Comparison of ENCODE assay signal across 19 cellular contexts in the genomic region with DNA sequence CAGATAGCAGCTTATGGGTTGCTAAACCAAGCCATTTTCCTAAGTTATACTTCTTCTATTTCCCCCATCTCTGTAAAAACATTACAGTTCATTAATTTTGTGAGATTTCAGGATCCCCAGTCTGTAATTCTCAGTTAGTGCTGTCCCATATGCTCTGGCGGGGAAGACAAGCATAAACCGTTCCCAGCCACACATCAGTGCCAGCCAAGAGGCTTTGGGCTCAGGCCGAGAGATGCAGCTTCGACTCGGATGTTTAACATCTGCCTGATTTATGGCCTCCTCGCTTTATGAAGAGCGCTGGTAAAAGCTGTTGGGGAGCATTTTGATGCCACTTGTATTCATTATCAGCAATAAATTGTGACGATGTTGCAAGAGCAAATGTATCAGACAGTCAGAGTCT.
A peak's percentile ranks its signal among the peaks of the same experiment; 100 is the strongest.
DNase-seq lines count a peak whose midpoint lies in the region; ATAC-seq lines count a peak whose summit lies in the region.
"Had no signal": no experiment of that assay in that cellular context is flagged by ENCODE, and none has a peak within 500 bp of the region (broad histone marks: within the 10 kb centered on the region; RNA-seq: fewer than 3 reads in every experiment).

No MANE protein-coding gene starts in this region.

- H3K9me3 Mint-ChIP-seq in activated CD4-positive, alpha-beta T cell treated with anti-CD3 and anti-CD28 coated beads, Interleukin-2, amount 10 ng/mL, durations not matched to agents 24 days and 14 days: no peaks in the 10 kb centered on the region

- no peak overlapping the region for H3K27ac Mint-ChIP-seq in activated CD4-positive, alpha-beta T cell treated with anti-CD3 and anti-CD28 coated beads, Interleukin-2, amount 10 ng/mL, durations not matched to agents 24 days and 14 days
- H3K27ac Mint-ChIP-seq: CD14-positive monocyte, HFFc6 had no signal

- no peak for ATAC-seq in HG02763 (IDR thresholded peaks at IDR 0.05; ENCODE audit: unreplicated experiment)

- intact Hi-C loops in activated CD4-positive, alpha-beta T cell treated with anti-CD3 and anti-CD28 coated beads, Interleukin-2, amount 10 ng/mL, durations not matched to agents 24 days and 14 days (cut with micrococcal nuclease): no loop called here

- H3K36me3 Mint-ChIP-seq in activated CD4-positive, alpha-beta T cell treated with anti-CD3 and anti-CD28 coated beads, Interleukin-2, amount 10 ng/mL, durations not matched to agents 24 days and 14 days (ENCODE audit: low read depth): no peaks in the 10 kb centered on the region
- H3K36me3 Mint-ChIP-seq: CD14-positive monocyte had no signal

- DNase-seq in NCI-H1417 (lab: John Stamatoyannopoulos, UW) (peak; percentile 52 to 99 (median 85)), NCI-H1417 treated with DMSO at 0.1 percent for 48 hours (lab: John Stamatoyannopoulos, UW) (no peak), NCI-H128 (lab: John Stamatoyannopoulos, UW; ENCODE audit: unreplicated experiment) (peak; percentile 32), NCI-H446 (lab: John Stamatoyannopoulos, UW) (peak; percentile 27 to 38), left kidney (ENCODE audit: low read depth, low spot score) (peak; percentile 77), cerebellar cortex (ENCODE audit: low spot score) (no peak)
- no peak for DNase-seq in activated CD4-positive, alpha-beta T cell treated with anti-CD3 and anti-CD28 coated beads, Interleukin-2, amount 10 ng/mL, durations not matched to agents 24 days and 14 days
- DNase-seq: GDM1, H7, HFFc6, IMR-90, NCI-H1048, NCI-H2081 treated with DMSO at 0.1 percent for 48 hours, NCI-H774, OCI-M1, Right ventricle myocardium superior, T-helper 1 cell had no signal

- no peaks in the 10 kb centered on the region for H3K4me1 Mint-ChIP-seq in activated CD4-positive, alpha-beta T cell treated with anti-CD3 and anti-CD28 coated beads, Interleukin-2, amount 10 ng/mL, durations not matched to agents 24 days and 14 days
- H3K4me1 Mint-ChIP-seq: CD14-positive monocyte had no signal

- no peak overlapping the region for H3K4me3 Mint-ChIP-seq in activated CD4-positive, alpha-beta T cell treated with anti-CD3 and anti-CD28 coated beads, Interleukin-2, amount 10 ng/mL, durations not matched to agents 24 days and 14 days
- H3K4me3 Mint-ChIP-seq: CD14-positive monocyte, HFFc6 had no signal

- H3K27me3 Mint-ChIP-seq in activated CD4-positive, alpha-beta T cell treated with anti-CD3 and anti-CD28 coated beads, Interleukin-2, amount 10 ng/mL, durations not matched to agents 24 days and 14 days: peaks cover 7% of the 10 kb centered on the region

Comparison
In these comparisons a context has a peak if more than half of its experiments do, and no peak if none do; other contexts are left out.
1. DNase-seq: peak in NCI-H1417 (3 of 3), NCI-H128 (single experiment), NCI-H446 (2 of 2) and left kidney (single experiment); none in NCI-H1417 treated with DMSO at 0.1 percent for 48 hours (single experiment), cerebellar cortex (single experiment) and activated CD4-positive, alpha-beta T cell treated with anti-CD3 and anti-CD28 coated beads, Interleukin-2, amount 10 ng/mL, durations not matched to agents 24 days and 14 days (single experiment).